Comparison of ENCODE assay signal across 9 cellular contexts in the genomic region with DNA sequence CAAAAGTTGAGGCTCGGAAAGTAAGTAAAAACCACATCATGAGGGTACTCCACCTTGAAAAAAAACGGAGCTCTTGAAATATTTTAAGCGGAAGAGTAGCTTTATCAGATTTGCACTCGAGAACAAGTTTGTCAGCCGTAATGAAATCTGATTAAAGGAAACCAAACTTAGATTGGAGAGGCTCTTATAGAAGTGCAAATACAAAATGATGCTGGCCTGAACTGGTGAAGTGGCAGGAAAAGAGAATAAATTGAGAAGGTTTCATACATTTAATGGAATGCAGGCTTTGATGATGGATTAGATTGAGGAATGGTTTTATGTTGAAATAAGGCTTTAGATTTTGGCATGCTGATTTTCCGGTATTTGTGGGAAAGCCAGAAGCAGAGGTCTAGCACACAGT.
"Had no signal": no experiment of that assay in that cellular context is flagged by ENCODE, and none has a peak within 500 bp of the region (broad histone marks: within the 10 kb centered on the region; RNA-seq: fewer than 3 reads in every experiment).

No MANE protein-coding gene starts in this region.

- H3K27ac ChIP-seq: GM23248, HL-60 had no signal

- H3K36me3 ChIP-seq: HAP-1 had no signal

- DNase-seq: GM23248, GOT3, H7, HFFc6, KBM-7 had no signal

- H3K9me3 ChIP-seq: HAP-1 had no signal

- H3K4me3 ChIP-seq: GM23248, HAP-1 had no signal

- H3K4me1 ChIP-seq: HAP-1 had no signal

- ATAC-seq: HCT116, HepG2 had no signal
